24 cellular contexts compared by ENCODE assay signal in the genomic region with DNA sequence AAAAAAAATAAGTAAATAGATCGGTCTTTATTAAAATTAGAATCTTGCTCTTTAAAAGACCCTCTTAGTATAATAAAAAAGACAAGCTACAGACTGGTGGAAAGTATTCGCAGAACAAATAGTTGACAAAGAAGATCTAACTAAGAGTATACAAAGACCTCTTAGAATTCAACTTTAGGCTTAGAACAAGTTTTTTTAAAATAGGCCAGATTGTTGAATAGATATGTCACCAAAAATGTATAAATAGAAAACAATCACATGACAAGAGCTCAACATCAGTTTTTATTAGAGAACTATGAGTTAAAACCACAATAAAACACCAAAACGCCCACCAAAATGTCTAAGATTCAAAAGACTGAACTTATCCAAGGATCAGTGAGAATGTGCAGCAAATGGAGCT.
"Had no signal": no experiment of that assay in that cellular context is flagged by ENCODE, and none has a peak within 500 bp of the region (broad histone marks: within the 10 kb centered on the region; RNA-seq: fewer than 3 reads in every experiment).

No MANE protein-coding gene starts in this region.

- H3K4me1 Mint-ChIP-seq: activated CD8-positive, alpha-beta memory T cell treated with anti-CD3 and anti-CD28 coated beads, Interleukin-2, amount 10 ng/mL, durations not matched to agents 7 days and 5 days; T-helper 17 cell had no signal

- H3K27ac Mint-ChIP-seq: activated CD8-positive, alpha-beta memory T cell treated with anti-CD3 and anti-CD28 coated beads, Interleukin-2, amount 10 ng/mL, durations not matched to agents 7 days and 5 days; activated naive CD8-positive, alpha-beta T cell; activated T-cell treated with anti-CD3 and anti-CD28 coated beads, Interleukin-2, amount 50 U/mL, for 24 hours; activated T-helper 1 cell treated with anti-CD3 and anti-CD28 coated beads, Interleukin-12 subunit alpha, Interleukin-12 subunit beta, Interleukin-2, Interleukin-4 antibody, amounts not matched to agents 30 ng/mL and 10 ng/mL and 1 ng/mL, durations not matched to agents 14 hours and 24 hours and 36 hours; T-helper 17 cell; WTC11 had no signal

- H3K9me3 Mint-ChIP-seq: activated T-helper 1 cell treated with anti-CD3 and anti-CD28 coated beads, Interleukin-12 subunit alpha, Interleukin-12 subunit beta, Interleukin-2, Interleukin-4 antibody, amounts not matched to agents 30 ng/mL and 10 ng/mL and 1 ng/mL, durations not matched to agents 14 hours and 24 hours and 36 hours had no signal

- H3K9me3 ChIP-seq: breast epithelium had no signal

- DNase-seq: activated CD4-positive, alpha-beta T cell treated with anti-CD3 and anti-CD28 coated beads for 48 hours; activated CD4-positive, alpha-beta T cell treated with anti-CD3 and anti-CD28 coated beads, Interleukin-2, amount 50 U/mL, for 4 hours; activated CD4-positive, CD25-positive, alpha-beta regulatory T cell treated with anti-CD3 and anti-CD28 coated beads, Interleukin-2, amount 50 U/mL, for 72 hours; activated CD8-positive, alpha-beta memory T cell treated with anti-CD3 and anti-CD28 coated beads, Interleukin-2, amount 10 ng/mL, durations not matched to agents 7 days and 5 days; activated effector memory CD4-positive, alpha-beta T cell treated with Interleukin-2 at 50 U/mL for 16 hours; activated naive CD4-positive, alpha-beta T cell; activated T-cell treated with anti-CD3 and anti-CD28 coated beads, Interleukin-2, amount 50 U/mL, for 24 hours; caudate nucleus; Kasumi-1; NCI-H1048; NCI-H146; NCI-H187 treated with DMSO at 0.1 percent for 48 hours; NCI-H2081 treated with DMSO at 0.1 percent for 48 hours; NCI-H446; NCI-H524; PC-3; SHP77 treated with DMSO at 0.1 percent for 48 hours; T-helper 17 cell; T-helper 9 cell had no signal

- H3K27me3 ChIP-seq: breast epithelium had no signal

- H3K27me3 Mint-ChIP-seq: activated CD8-positive, alpha-beta memory T cell treated with anti-CD3 and anti-CD28 coated beads, Interleukin-2, amount 10 ng/mL, durations not matched to agents 7 days and 5 days; activated naive CD8-positive, alpha-beta T cell; activated T-cell treated with anti-CD3 and anti-CD28 coated beads, Interleukin-2, amount 50 U/mL, for 24 hours; T-helper 17 cell had no signal

- H3K4me3 ChIP-seq: breast epithelium, K562 had no signal

- ATAC-seq: activated CD8-positive, alpha-beta memory T cell treated with anti-CD3 and anti-CD28 coated beads, Interleukin-2, amount 10 ng/mL, durations not matched to agents 7 days and 5 days; K562; PC-3; T-helper 17 cell; WTC11 had no signal

- H3K4me1 ChIP-seq: breast epithelium had no signal

- H3K27ac ChIP-seq: breast epithelium had no signal

- H3K4me3 Mint-ChIP-seq: activated CD8-positive, alpha-beta memory T cell treated with anti-CD3 and anti-CD28 coated beads, Interleukin-2, amount 10 ng/mL, durations not matched to agents 7 days and 5 days; activated naive CD8-positive, alpha-beta T cell; activated T-cell treated with anti-CD3 and anti-CD28 coated beads, Interleukin-2, amount 50 U/mL, for 24 hours; activated T-helper 1 cell treated with anti-CD3 and anti-CD28 coated beads, Interleukin-12 subunit alpha, Interleukin-12 subunit beta, Interleukin-2, Interleukin-4 antibody, amounts not matched to agents 30 ng/mL and 10 ng/mL and 1 ng/mL, durations not matched to agents 14 hours and 24 hours and 36 hours; T-helper 17 cell; WTC11 had no signal

- H3K36me3 ChIP-seq: breast epithelium had no signal

- H3K36me3 Mint-ChIP-seq: activated CD8-positive, alpha-beta memory T cell treated with anti-CD3 and anti-CD28 coated beads, Interleukin-2, amount 10 ng/mL, durations not matched to agents 7 days and 5 days; activated naive CD8-positive, alpha-beta T cell; WTC11 had no signal
